In genomic region chr3:123751478-123751877, GRCh38 we compare ENCODE assay signal across 17 cellular contexts.
A peak's percentile ranks its signal among the peaks of the same experiment; 100 is the strongest.
DNase-seq lines count a peak whose midpoint lies in the region; ATAC-seq and TF ChIP-seq lines count a peak whose summit lies in the region.
"Had no signal": no experiment of that assay in that cellular context is flagged by ENCODE, and none has a peak within 500 bp of the region (broad histone marks: within the 10 kb centered on the region; RNA-seq: fewer than 3 reads in every experiment).

No MANE protein-coding gene starts in this region.

- 0 to 62% methylated on average over 1 to 4 of the region's 4 CpGs for WGBS in gastroesophageal sphincter (ENCODE audit: low coverage in 1 of 2), 2 donors
- 66 to 76% methylated on average over 4 of the region's 4 CpGs for WGBS in upper lobe of left lung, 2 donors

- H3K27me3 ChIP-seq in RWPE2 (ENCODE audit: insufficient read depth, poor library complexity, severe bottlenecking) (no peaks in the 10 kb centered on the region), gastroesophageal sphincter (no peaks in the 10 kb centered on the region), upper lobe of left lung (no peaks in the 10 kb centered on the region)

- TF ChIP-seq CTCF in RWPE2 (IDR thresholded peaks at IDR 0.05; ENCODE audit: poor library complexity, severe bottlenecking) (no peak), gastroesophageal sphincter (IDR thresholded peaks at IDR 0.05) (no peak), upper lobe of left lung (IDR thresholded peaks at IDR 0.05) (no peak)

- no peak for TF ChIP-seq POLR2A in gastroesophageal sphincter (IDR thresholded peaks at IDR 0.05)
- TF ChIP-seq POLR2A in upper lobe of left lung (IDR thresholded peaks at IDR 0.05), result no peak

- H3K27ac ChIP-seq in RWPE2 (ENCODE audit: poor library complexity, severe bottlenecking) (peak overlapping the region; percentile 71), gastroesophageal sphincter (peak overlapping the region in 3 of 4 donors; percentile 63 to 69 (median 64)), upper lobe of left lung (peak overlapping the region in 3 of 4 donors; percentile 38 to 60 (median 40))

- H3K4me3 ChIP-seq in RWPE2 (ENCODE audit: severe bottlenecking) (no peak overlapping the region), gastroesophageal sphincter (no peak overlapping the region), upper lobe of left lung (no peak overlapping the region)
- H3K4me3 ChIP-seq: lung had no signal

- no peaks in the 10 kb centered on the region for H3K36me3 ChIP-seq in RWPE2 (ENCODE audit: low read depth)
- no peaks in the 10 kb centered on the region for H3K36me3 ChIP-seq in gastroesophageal sphincter
- H3K36me3 ChIP-seq in upper lobe of left lung, result no peaks in the 10 kb centered on the region

- ATAC-seq in RWPE2 (ENCODE audit: low read depth) (no peak), gastroesophageal sphincter (no peak), upper lobe of left lung (ENCODE audit: low FRiP score in 2 of 2) (no peak), HG03378 (IDR thresholded peaks at IDR 0.05; ENCODE audit: unreplicated experiment) (no peak), GM18907 (IDR thresholded peaks at IDR 0.05; ENCODE audit: unreplicated experiment) (no peak)
- ATAC-seq: activated CD4-positive, alpha-beta T cell treated with anti-CD3 and anti-CD28 coated beads for 36 hours; activated CD8-positive, alpha-beta memory T cell treated with anti-CD3 and anti-CD28 coated beads, Interleukin-2, amount 10 ng/mL, durations not matched to agents 7 days and 5 days had no signal

- H3K4me1 ChIP-seq in RWPE2 (ENCODE audit: insufficient read depth, poor library complexity, severe bottlenecking), result peaks cover 18% of the 10 kb centered on the region
- H3K4me1 ChIP-seq in gastroesophageal sphincter, result peaks cover 0 to 58% (median 0%) of the 10 kb centered on the region in 3 donors
- H3K4me1 ChIP-seq in upper lobe of left lung, result peaks cover 10 to 32% (median 20%) of the 10 kb centered on the region in 4 donors

- TF ChIP-seq EP300 in gastroesophageal sphincter (IDR thresholded peaks at IDR 0.05) (no peak), upper lobe of left lung (IDR thresholded peaks at IDR 0.05) (no peak)

- DNase-seq in GM03348 (ENCODE audit: low spot score) (peak; percentile 64), RWPE2 (ENCODE audit: low spot score) (no peak), upper lobe of left lung (no peak), NCI-H2196 treated with DMSO at 0.1 percent for 48 hours (lab: John Stamatoyannopoulos, UW; ENCODE audit: unreplicated experiment) (no peak), retina (no peak)
- DNase-seq: activated CD4-positive, alpha-beta T cell treated with anti-CD3 and anti-CD28 coated beads for 36 hours; activated CD8-positive, alpha-beta memory T cell treated with anti-CD3 and anti-CD28 coated beads, Interleukin-2, amount 10 ng/mL, durations not matched to agents 7 days and 5 days; activated naive CD8-positive, alpha-beta T cell treated with anti-CD3 and anti-CD28 coated beads, Interleukin-2, amount 10 ng/mL, durations not matched to agents 7 days and 5 days; C1 segment of cervical spinal cord; hypothalamus; NCI-H1417; NCI-H510A treated with DMSO at 0.1 percent for 48 hours; stimulated activated CD4-positive, alpha-beta T cell treated with anti-CD3 and anti-CD28 coated beads, Interleukin-12 subunit alpha, Interleukin-12 subunit beta, amount 100 ng/mL, for 4 hours had no signal

- H3K9me3 ChIP-seq in RWPE2 (ENCODE audit: severe bottlenecking), result no peaks in the 10 kb centered on the region
- no peaks in the 10 kb centered on the region for H3K9me3 ChIP-seq in gastroesophageal sphincter
- no peaks in the 10 kb centered on the region for H3K9me3 ChIP-seq in upper lobe of left lung
